ENCODE assay signal across 8 cellular contexts in genomic region chr5:149581192-149581861, GRCh38. TPM values are rescaled to one million over a fixed set of nuclear protein-coding genes. Genes with fewer than 3 reads are reported as not detected.
A peak's percentile ranks its signal among the peaks of the same experiment; 100 is the strongest.
DNase-seq lines count a peak whose midpoint lies in the region; ATAC-seq, FAIRE-seq and TF ChIP-seq lines count a peak whose summit lies in the region.

A gene with protein sequence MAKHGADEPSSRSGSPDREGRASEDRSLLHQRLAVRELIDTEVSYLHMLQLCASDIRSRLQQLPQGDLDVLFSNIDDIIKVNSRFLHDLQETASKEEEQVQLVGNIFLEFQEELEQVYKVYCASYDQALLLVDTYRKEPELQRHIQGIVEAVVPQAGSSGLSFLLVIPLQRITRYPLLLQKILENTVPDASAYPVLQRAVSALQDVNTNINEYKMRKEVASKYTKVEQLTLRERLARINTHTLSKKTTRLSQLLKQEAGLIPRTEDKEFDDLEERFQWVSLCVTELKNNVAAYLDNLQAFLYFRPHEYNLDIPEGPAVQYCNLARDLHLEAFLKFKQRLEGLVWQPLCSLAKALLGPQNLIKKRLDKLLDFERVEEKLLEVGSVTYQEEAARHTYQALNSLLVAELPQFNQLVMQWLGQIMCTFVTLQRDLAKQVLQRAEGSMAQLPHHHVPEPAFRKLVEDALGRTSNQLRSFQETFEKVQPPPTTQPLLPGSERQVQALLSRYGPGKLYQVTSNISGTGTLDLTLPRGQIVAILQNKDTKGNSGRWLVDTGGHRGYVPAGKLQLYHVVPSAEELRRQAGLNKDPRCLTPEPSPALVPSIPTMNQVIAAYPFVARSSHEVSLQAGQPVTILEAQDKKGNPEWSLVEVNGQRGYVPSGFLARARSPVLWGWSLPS (plus strand): TSS chr5:149581498. CDS start chr5:149597770, 16,272 bp downstream.

- H3K36me3 Mint-ChIP-seq in CD4-positive, alpha-beta memory T cell, result no peaks in the 10 kb centered on the region

- peak within 1 kb of the TSS in 1 of 2 donors; percentile 55 for H3K4me3 ChIP-seq in CD4-positive, alpha-beta memory T cell (ENCODE audit: low read length in 2 of 2)
- H3K4me3 ChIP-seq in LNCaP clone FGC (ENCODE audit: low read depth, low read length) (peak within 1 kb of the TSS; percentile 52), kidney (ENCODE audit: low read length in 2 of 2) (peak within 1 kb of the TSS; percentile 60 to 65), small intestine (ENCODE audit: low read depth in 1 of 2, low read length in 2 of 2) (peak within 1 kb of the TSS; percentile 56 to 74)

- POLR2A ChIA-PET in CD4-positive, alpha-beta memory T cell (lab: Charles Lee; ENCODE audit: partially characterized antibody), result interaction anchor here (0.6 to 1.2 kb wide), 2 partner anchors 10 to 30 kb away, joined by 4 to 5 read pairs; partner anchors contain the start of gene CSNK1A1

- H3K36me3 ChIP-seq in CD4-positive, alpha-beta memory T cell (ENCODE audit: insufficient read depth, low read length), result no peaks in the 10 kb centered on the region
- no peaks in the 10 kb centered on the region for H3K36me3 ChIP-seq in kidney (ENCODE audit: control insufficient read depth in 1 of 2, insufficient read depth in 2 of 2, low read length in 2 of 2)
- no peaks in the 10 kb centered on the region for H3K36me3 ChIP-seq in small intestine (ENCODE audit: control insufficient read depth in 2 of 2, insufficient read depth in 2 of 2, low read length in 2 of 2)

- H3K9ac ChIP-seq in kidney (ENCODE audit: low read length in 2 of 2), result peak within 1 kb of the TSS; percentile 11 to 77

- no peak for ATAC-seq in HG03342 (IDR thresholded peaks at IDR 0.05; ENCODE audit: unreplicated experiment)

- intact Hi-C loops in CD4-positive, alpha-beta memory T cell (cut with micrococcal nuclease), result no loop called here
- intact Hi-C loops in kidney (cut with DNase I), result no loop called here

- H3K27ac ChIP-seq in CD4-positive, alpha-beta memory T cell (ENCODE audit: low read depth, low read length), result no peak within 1 kb of the TSS
- H3K27ac ChIP-seq in VCaP, result peak within 1 kb of the TSS; percentile 98
- peak within 1 kb of the TSS; percentile 55 to 58 for H3K27ac ChIP-seq in kidney (ENCODE audit: low read depth in 2 of 2, low read length in 2 of 2)
- peak within 1 kb of the TSS; percentile 73 to 93 for H3K27ac ChIP-seq in small intestine (ENCODE audit: low read depth in 1 of 2, low read length in 1 of 2)

- FAIRE-seq in kidney (lab: Jason Lieb, UNC) (no peak), small intestine (lab: Jason Lieb, UNC) (no peak)

- WGBS in small intestine, 3 donors, result 0 to 1% (median 1%) methylated on average over 40 to 56 of the region's 56 CpGs

- CTCF ChIA-PET in CD4-positive, alpha-beta memory T cell (lab: Charles Lee; ENCODE audit: partially characterized antibody), result interaction anchor here (0.5 to 1.0 kb wide), 2 partner anchors 56 to 196 kb away, joined by 3 read pairs; no protein-coding TSS in a partner anchor

- peaks cover 2 to 4% of the 10 kb centered on the region in 2 donors for H3K27me3 Mint-ChIP-seq in CD4-positive, alpha-beta memory T cell

- H3K4me1 Mint-ChIP-seq in CD4-positive, alpha-beta memory T cell, result peaks cover 0 to 15% (median 10%) of the 10 kb centered on the region in 4 donors

- no peaks in the 10 kb centered on the region for H3K27me3 ChIP-seq in CD4-positive, alpha-beta memory T cell (ENCODE audit: insufficient read depth, low read length)
- H3K27me3 ChIP-seq in small intestine (ENCODE audit: control insufficient read depth in 2 of 2, insufficient read depth in 2 of 2, low read length in 2 of 2), result no peaks in the 10 kb centered on the region

- DNase-seq in CD4-positive, alpha-beta memory T cell, result peak; percentile 13 to 36 (median 24)
- peak; percentile 43 for DNase-seq in LNCaP clone FGC (ENCODE audit: low read depth)
- peak; percentile 73 for DNase-seq in cerebellar cortex (ENCODE audit: low spot score)
- DNase-seq in kidney, result peak; percentile 95
- peak; percentile 80 for DNase-seq in small intestine
- DNase-seq in SIG-M5 (lab: John Stamatoyannopoulos, UW), result no peak

- no peaks in the 10 kb centered on the region for H3K9me3 Mint-ChIP-seq in CD4-positive, alpha-beta memory T cell

- H3K9me3 ChIP-seq in CD4-positive, alpha-beta memory T cell (ENCODE audit: control insufficient read depth in 1 of 2, low read length in 2 of 2), result no peaks in the 10 kb centered on the region
- H3K9me3 ChIP-seq in kidney (ENCODE audit: control insufficient read depth in 1 of 2, low read length in 2 of 2) (no peaks in the 10 kb centered on the region), small intestine (ENCODE audit: control insufficient read depth, low read depth) (no peaks in the 10 kb centered on the region)

- H3K27ac Mint-ChIP-seq in CD4-positive, alpha-beta memory T cell, result peak within 1 kb of the TSS in 3 of 7 donors; percentile 25 to 68 (median 29)

- TF ChIP-seq CTCF in LNCaP clone FGC (IDR thresholded peaks at IDR 0.05; ENCODE audit: control insufficient read depth, extremely low read depth, insufficient read depth), result no peak
- TF ChIP-seq CTCF in VCaP (conservative IDR thresholded peaks at IDR 0.05), result no peak
- TF ChIP-seq CTCF in kidney (IDR thresholded peaks at IDR 0.05; ENCODE audit: borderline replicate concordance, extremely low read depth, insufficient read depth), result no peak

- peak within 1 kb of the TSS; percentile 74 to 88 (median 82) for H3K4me3 Mint-ChIP-seq in CD4-positive, alpha-beta memory T cell

- H3K4me1 ChIP-seq in CD4-positive, alpha-beta memory T cell (ENCODE audit: insufficient read depth, low read length), result peaks cover 13% of the 10 kb centered on the region
- H3K4me1 ChIP-seq in kidney (ENCODE audit: control insufficient read depth in 1 of 2, insufficient read depth in 1 of 2, low read depth in 1 of 2, low read length in 2 of 2), result peaks cover 6 to 12% of the 10 kb centered on the region in 2 donors
- H3K4me1 ChIP-seq in small intestine (ENCODE audit: control insufficient read depth in 2 of 2, insufficient read depth in 1 of 2, low read depth in 1 of 2, low read length in 1 of 2), result peaks cover 1 to 4% of the 10 kb centered on the region in 2 donors

RNA-seq across cellular contexts. Expression of the gene that starts here (rescaled TPM):
- 1 to 10 TPM in 1 of 2 experiments, under 1 TPM in 1; 0.96 to 1.3 TPM for total RNA-seq in CD4-positive, alpha-beta memory T cell
- not detected for polyA plus RNA-seq in CD4-positive, alpha-beta memory T cell
- 21.8 TPM for total RNA-seq in kidney
- 6.9 TPM for polyA plus RNA-seq in kidney (ENCODE audit: insufficient read depth, low read depth, low replicate concordance)
- polyA plus RNA-seq in small intestine, result 1 to 10 TPM; 3.8 to 8.7 (median 4.2) TPM

Comparison
In these comparisons a context has a peak if more than half of its experiments do, and no peak if none do; other contexts are left out.
1. RNA of the gene that starts here (total RNA-seq): 21.8 TPM in kidney (single experiment); 0.96 to 1.3 TPM in CD4-positive, alpha-beta memory T cell; every median in the first group is over 10 times any median in the second.